ENCODE assay signal across 8 cellular contexts in the genomic region with DNA sequence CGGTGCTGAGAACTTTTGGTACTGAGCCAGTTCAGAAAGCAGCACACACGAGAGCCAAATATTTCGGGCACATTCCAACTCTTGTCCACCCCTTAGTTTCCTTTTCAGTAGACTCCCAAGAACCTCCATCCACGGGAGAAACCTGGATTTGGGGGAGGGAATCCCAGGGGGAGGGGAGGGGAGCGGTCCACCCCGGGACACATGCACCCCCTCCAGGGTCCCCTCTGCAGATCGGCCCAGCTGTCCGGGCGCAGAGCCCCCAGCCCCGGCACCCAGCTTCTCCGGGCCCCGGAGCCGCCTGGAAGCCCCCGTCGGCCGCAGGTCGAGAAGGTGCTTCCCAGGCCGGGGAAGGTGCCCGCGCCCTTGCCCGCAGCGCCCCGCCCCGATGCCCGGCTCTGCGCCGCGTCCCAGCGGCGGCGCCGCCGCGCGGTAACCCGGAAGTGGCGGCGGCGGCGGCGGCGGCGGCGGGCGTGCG. TPM values are rescaled to one million over a fixed set of nuclear protein-coding genes. Genes with fewer than 3 reads are reported as not detected.
DNase-seq lines count a peak whose midpoint lies in the region; ATAC-seq, FAIRE-seq and TF ChIP-seq lines count a peak whose summit lies in the region.

No MANE protein-coding gene starts in this region.

- H3K79me2 ChIP-seq in PC-9 (ENCODE audit: low read depth) = peaks cover 60% of the 10 kb centered on the region

- TF ChIP-seq POLR2A in GM12892 (IDR thresholded peaks at IDR 0.05; ENCODE audit: low read depth, low read length) (no peak), adrenal gland (IDR thresholded peaks at IDR 0.05) (no peak), spleen (IDR thresholded peaks at IDR 0.05) (no peak)

- H3K27ac ChIP-seq in PC-9 = peak overlapping the region; percentile 64
- H3K27ac ChIP-seq in adrenal gland = peak overlapping the region in 3 of 5 donors; percentile 26 to 85 (median 70)
- H3K27ac ChIP-seq in spleen = peak overlapping the region; percentile 48 to 89 (median 85)

- H3K36me3 ChIP-seq in PC-9 (ENCODE audit: low read depth) = peaks cover 5% of the 10 kb centered on the region; the same call in 1 of the 2 replicates
- H3K36me3 ChIP-seq in adrenal gland (replicated peaks in 1 of 2) = no peaks in the 10 kb centered on the region
- peaks cover 3% of the 10 kb centered on the region for H3K36me3 ChIP-seq in iPS-15b (ENCODE audit: control insufficient read depth, insufficient read depth, low read length)
- no peaks in the 10 kb centered on the region for H3K36me3 ChIP-seq in spleen

- H3K4me3 ChIP-seq in PC-9 (peak overlapping the region; percentile 82), adrenal gland (peak overlapping the region in 3 of 4 donors; percentile 75 to 85 (median 76)), iPS-15b (ENCODE audit: low read depth, low read length) (peak overlapping the region; percentile 45), spleen (peak overlapping the region; percentile 45 to 91 (median 72))

- intact Hi-C loops in PC-9 (cut with micrococcal nuclease; ENCODE audit: unreplicated experiment) = loop anchor here (5.0 to 10.0 kb wide), 3 partner anchors 63 to 273 kb away; no protein-coding TSS in a partner anchor
- intact Hi-C loops in adrenal gland (cut with DNase I) = no loop called here
- intact Hi-C loops in spleen (cut with DNase I; ENCODE audit: low total_unique reads) = loop anchor here (10.0 kb wide), 1 partner anchor 80 kb away; the partner anchor contains the start of gene CEMIP

- DNase-seq in GM12892 (ENCODE audit: insufficient read length) (peak; percentile 42), PC-9 (peak in 1 of 2 experiments; percentile 43), adrenal gland (peak in 5 of 7 donors; percentile 3 to 27 (median 25)), spleen (peak; percentile 84), NCI-H748 (lab: John Stamatoyannopoulos, UW; ENCODE audit: unreplicated experiment) (no peak)

- H3K9ac ChIP-seq in iPS-15b (ENCODE audit: low read depth, low read length) = peak overlapping the region; percentile 19

- ATAC-seq in HG02571 (IDR thresholded peaks at IDR 0.05; ENCODE audit: unreplicated experiment) (peak; percentile 33), GM18520 (IDR thresholded peaks at IDR 0.05; ENCODE audit: unreplicated experiment) (no peak)

- peak overlapping the region; percentile 75 for H2AFZ ChIP-seq in PC-9

- CTCF ChIA-PET in PC-9 (lab: Charles Lee) = no interaction called here

- H4K20me1 ChIP-seq in PC-9 (ENCODE audit: insufficient read depth) = no peaks in the 10 kb centered on the region

- H3K9me3 ChIP-seq in PC-9 (ENCODE audit: insufficient read depth, low read depth) = no peaks in the 10 kb centered on the region
- H3K9me3 ChIP-seq in adrenal gland (replicated peaks in 1 of 3) = no peaks in the 10 kb centered on the region
- no peaks in the 10 kb centered on the region for H3K9me3 ChIP-seq in iPS-15b (ENCODE audit: control insufficient read depth, insufficient read depth, low read length)
- H3K9me3 ChIP-seq in spleen = no peaks in the 10 kb centered on the region

- WGBS in adrenal gland, 4 donors = 0 to 2% (median 1%) methylated on average over 4 to 46 of the region's 46 CpGs
- WGBS in spleen, 5 donors = 0 to 2% (median 1%) methylated on average over 6 to 46 of the region's 46 CpGs

- peaks cover 54% of the 10 kb centered on the region for H3K4me1 ChIP-seq in PC-9 (replicated peaks; ENCODE audit: insufficient read depth)
- peaks cover 13 to 18% of the 10 kb centered on the region in 2 donors for H3K4me1 ChIP-seq in adrenal gland (replicated peaks in 1 of 2)
- H3K4me1 ChIP-seq in iPS-15b (ENCODE audit: control insufficient read depth, insufficient read depth, low read length) = peaks cover 2% of the 10 kb centered on the region
- peaks cover 9 to 54% (median 32%) of the 10 kb centered on the region in 6 donors for H3K4me1 ChIP-seq in spleen

- H3K27me3 ChIP-seq in PC-9 (ENCODE audit: insufficient read depth, low read depth) (no peaks in the 10 kb centered on the region), adrenal gland (no peaks in the 10 kb centered on the region), iPS-15b (ENCODE audit: control insufficient read depth, insufficient read depth, low read length) (peaks cover 21% of the 10 kb centered on the region), spleen (replicated peaks in 1 of 7) (no peaks in the 10 kb centered on the region)

- POLR2A ChIA-PET in PC-9 (lab: Charles Lee; ENCODE audit: unreplicated experiment) = interaction anchor here (1.0 kb wide), 1 partner anchor 12 kb away, joined by 5 read pairs; no protein-coding TSS in a partner anchor

- H3F3A ChIP-seq in PC-9 (ENCODE audit: insufficient read depth, low read depth) = peaks cover 33% of the 10 kb centered on the region; the same call in 1 of the 2 replicates

- BruUV-seq in PC-9 (replicated peaks; lab: Mats Ljungman, UMichigan) = no TSS peak

- no peaks in the 10 kb centered on the region for H3K9me2 ChIP-seq in PC-9 (ENCODE audit: insufficient read depth)

- FAIRE-seq in GM12892 (lab: Jason Lieb, UNC) = no peak

- peak overlapping the region; percentile 100 for H3K4me2 ChIP-seq in PC-9

- TF ChIP-seq CTCF in PC-9 (conservative IDR thresholded peaks at IDR 0.05) (no peak), adrenal gland (IDR thresholded peaks at IDR 0.05) (no peak), spleen (IDR thresholded peaks at IDR 0.05 in 8 of 11, conservative IDR thresholded peaks at IDR 0.05 in 3 of 11) (no peak)

RNA-seq across cellular contexts. Expression of gene ABHD17C, which starts 0.4 kb away (rescaled TPM):
- 2.1 TPM for polyA plus RNA-seq in GM12892 (2012; ENCODE audit: missing spikeins)
- total RNA-seq in PC-9 (2021) (35.6 and 42.2 TPM in 2 replicates), adrenal gland (1 to 10 TPM; 2.1 to 9.9 (median 5.6) TPM), spleen (10 to 100 TPM in 6 of 7 donors, 1 to 10 TPM in 1; 9.9 to 17.0 (median 11.7) TPM)
- polyA plus RNA-seq in adrenal gland (1 to 10 TPM; 1.9 to 6.6 (median 2.1) TPM), spleen (1 to 10 TPM; 4.2 to 7.8 (median 7.8) TPM)

Comparison
In these comparisons a context has a peak if more than half of its experiments do, and no peak if none do; other contexts are left out.
1. intact Hi-C loops: an anchor here in PC-9 (5.0 to 10.0 kb wide) and spleen (10.0 kb wide); none called in adrenal gland.